ENCODE assay signal across 2 cellular contexts in the genomic region with DNA sequence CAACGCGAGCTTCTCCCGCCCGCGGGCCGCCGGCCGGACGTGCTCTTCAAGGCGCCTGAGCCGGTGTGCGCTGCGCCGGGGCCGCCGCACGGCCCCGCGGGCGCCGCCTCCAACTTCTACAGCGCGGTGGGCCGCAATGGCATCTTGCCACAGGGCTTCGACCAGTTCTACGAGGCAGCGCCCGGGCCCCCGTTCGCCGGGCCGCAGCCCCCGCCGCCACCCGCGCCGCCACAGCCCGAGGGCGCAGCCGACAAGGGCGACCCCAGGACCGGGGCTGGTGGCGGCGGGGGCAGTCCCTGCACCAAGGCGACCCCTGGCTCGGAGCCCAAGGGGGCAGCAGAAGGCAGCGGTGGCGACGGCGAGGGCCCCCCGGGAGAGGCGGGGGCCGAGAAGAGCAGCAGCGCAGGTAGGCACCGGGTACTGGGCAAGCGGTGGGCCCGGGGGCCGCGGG.
TF ChIP-seq lines count a peak whose summit lies in the region.

No MANE protein-coding gene starts in this region.

TF ChIP-seq in GM23338, 12 proteins besides CTCF, POLR2A, EP300 and RAD21:
- TF ChIP-seq EZH2 (IDR thresholded peaks at IDR 0.05; ENCODE audit: low read depth, unreplicated experiment) (peak; percentile 52), EZH2phosphoT487 (IDR thresholded peaks at IDR 0.05; ENCODE audit: unreplicated experiment) (peak; percentile 55), ZNF331 (CRISPR knock-in tag; IDR thresholded peaks at IDR 0.05; ENCODE audit: low read depth) (no peak)

TF ChIP-seq in endothelial cell of umbilical vein, 7 proteins besides CTCF, POLR2A, EP300 and RAD21:
- TF ChIP-seq EZH2 (IDR thresholded peaks at IDR 0.05; ENCODE audit: borderline replicate concordance, low read depth, low read length, severe bottlenecking) (peak; percentile 80), GATA2 (IDR thresholded peaks at IDR 0.05; ENCODE audit: insufficient read depth, insufficient read length, low read depth, low read length) (no peak), POLR2AphosphoS5 (IDR thresholded peaks at IDR 0.05; ENCODE audit: insufficient read depth, low read depth, low read length) (no peak)
TF ChIP-seq in endothelial cell of umbilical vein: peak in this region for 1.
